ENCODE assay signal across 8 cellular contexts in genomic region chr2:174779361-174779928, GRCh38. TPM values are rescaled to one million over a fixed set of nuclear protein-coding genes. Genes with fewer than 3 reads are reported as not detected.
DNase-seq lines count a peak whose midpoint lies in the region; ATAC-seq lines count a peak whose summit lies in the region.

No MANE protein-coding gene starts in this region.

- peak overlapping the region in 7 of 8 donors; percentile 29 to 84 (median 74) for H3K4me3 Mint-ChIP-seq in CD4-positive, alpha-beta memory T cell
- H3K4me3 Mint-ChIP-seq in activated T-helper 17 cell treated with anti-CD3 and anti-CD28 coated beads, Interleukin-2, amount 50 U/mL, for 72 hours = peak overlapping the region; percentile 66
- peak overlapping the region in 1 of 5 donors; percentile 40 for H3K4me3 Mint-ChIP-seq in immature natural killer cell

- H3K36me3 Mint-ChIP-seq in CD4-positive, alpha-beta memory T cell = no peaks in the 10 kb centered on the region
- no peaks in the 10 kb centered on the region for H3K36me3 Mint-ChIP-seq in activated T-helper 17 cell treated with anti-CD3 and anti-CD28 coated beads, Interleukin-2, amount 50 U/mL, for 72 hours (ENCODE audit: low read depth)
- H3K36me3 Mint-ChIP-seq in immature natural killer cell = no peaks in the 10 kb centered on the region

- no peak for ATAC-seq in activated T-helper 17 cell treated with anti-CD3 and anti-CD28 coated beads, Interleukin-2, amount 50 U/mL, for 72 hours (replicated peaks)

- H3K9me3 Mint-ChIP-seq in CD4-positive, alpha-beta memory T cell = no peaks in the 10 kb centered on the region
- no peaks in the 10 kb centered on the region for H3K9me3 Mint-ChIP-seq in activated T-helper 17 cell treated with anti-CD3 and anti-CD28 coated beads, Interleukin-2, amount 50 U/mL, for 72 hours
- H3K9me3 Mint-ChIP-seq in immature natural killer cell = no peaks in the 10 kb centered on the region

- CTCF ChIA-PET in CD4-positive, alpha-beta memory T cell (lab: Charles Lee; ENCODE audit: partially characterized antibody) = interaction anchor here (0.9 kb wide), 1 partner anchor 8 kb away, joined by 3 read pairs; no protein-coding TSS in a partner anchor

- H3K4me1 ChIP-seq in CD4-positive, alpha-beta memory T cell (ENCODE audit: insufficient read depth, low read length) = peaks cover 50% of the 10 kb centered on the region

- peak in 2 of 5 donors; percentile 18 to 21 for DNase-seq in CD4-positive, alpha-beta memory T cell
- peak; percentile 78 for DNase-seq in HT1080 (ENCODE audit: low read depth)
- no peak for DNase-seq in immature natural killer cell
- no peak for DNase-seq in ureter (ENCODE audit: low spot score)
- no peak for DNase-seq in stimulated activated CD4-positive, alpha-beta T cell treated with anti-CD3 and anti-CD28 coated beads, Interleukin-2, amount 100 ng/mL, for 48 hours
- DNase-seq in C1 segment of cervical spinal cord (lab: John Stamatoyannopoulos, UW) = no peak
- no peak for DNase-seq in hepatic stellate cell (ENCODE audit: low spot score)

- intact Hi-C loops in CD4-positive, alpha-beta memory T cell (cut with micrococcal nuclease) = loop anchor here (10.0 kb wide), 1 partner anchor 385 kb away; the partner anchor contains the start of gene ATF2

- no peaks in the 10 kb centered on the region for H3K27me3 ChIP-seq in CD4-positive, alpha-beta memory T cell (ENCODE audit: insufficient read depth, low read length)

- H3K27me3 Mint-ChIP-seq in CD4-positive, alpha-beta memory T cell = no peaks in the 10 kb centered on the region
- H3K27me3 Mint-ChIP-seq in activated T-helper 17 cell treated with anti-CD3 and anti-CD28 coated beads, Interleukin-2, amount 50 U/mL, for 72 hours = no peaks in the 10 kb centered on the region
- peaks cover 6 to 10% (median 9%) of the 10 kb centered on the region in 3 donors for H3K27me3 Mint-ChIP-seq in immature natural killer cell (ENCODE audit: low read depth in 3 of 3)

- H3K27ac ChIP-seq in CD4-positive, alpha-beta memory T cell (ENCODE audit: low read depth, low read length) = peak overlapping the region; percentile 57

- POLR2A ChIA-PET in CD4-positive, alpha-beta memory T cell (lab: Charles Lee; ENCODE audit: partially characterized antibody) = no interaction called here

- H3K36me3 ChIP-seq in CD4-positive, alpha-beta memory T cell (ENCODE audit: insufficient read depth, low read length) = no peaks in the 10 kb centered on the region

- H3K4me1 Mint-ChIP-seq in CD4-positive, alpha-beta memory T cell = peaks cover 35 to 60% (median 47%) of the 10 kb centered on the region in 4 donors
- H3K4me1 Mint-ChIP-seq in activated T-helper 17 cell treated with anti-CD3 and anti-CD28 coated beads, Interleukin-2, amount 50 U/mL, for 72 hours = peaks cover 28% of the 10 kb centered on the region
- peaks cover 18 to 24% of the 10 kb centered on the region in 2 donors for H3K4me1 Mint-ChIP-seq in immature natural killer cell

- H3K9me3 ChIP-seq in CD4-positive, alpha-beta memory T cell (ENCODE audit: control insufficient read depth in 1 of 2, low read length in 2 of 2) = no peaks in the 10 kb centered on the region

- peak overlapping the region; percentile 91 to 99 (median 98) for H3K27ac Mint-ChIP-seq in CD4-positive, alpha-beta memory T cell
- peak overlapping the region; percentile 93 for H3K27ac Mint-ChIP-seq in activated T-helper 17 cell treated with anti-CD3 and anti-CD28 coated beads, Interleukin-2, amount 50 U/mL, for 72 hours
- peak overlapping the region in 5 of 6 donors; percentile 10 to 96 (median 86) for H3K27ac Mint-ChIP-seq in immature natural killer cell

- H3K4me3 ChIP-seq in CD4-positive, alpha-beta memory T cell (ENCODE audit: low read length in 2 of 2) = no peak overlapping the region

RNA-seq across cellular contexts. Expression of gene CHRNA1, which starts 15.2 kb away (rescaled TPM):
- total RNA-seq in CD4-positive, alpha-beta memory T cell = not detected
- 1 to 10 TPM in 1 of 2 donors, under 1 TPM in 1; 0.26 to 1.8 TPM for polyA plus RNA-seq in CD4-positive, alpha-beta memory T cell
- 0.10 and 0.66 TPM in 2 replicates for total RNA-seq in HT1080 (2014; rRNA removed; shearing (Covaris generic))
- polyA plus RNA-seq in HT1080 (2015; cell fraction: cytosol; rRNA removed) = not detected in 2 replicates
- not detected in 2 replicates for polyA plus RNA-seq in HT1080 (2015; cell fraction: nucleus; rRNA removed)
- total RNA-seq in activated T-helper 17 cell treated with anti-CD3 and anti-CD28 coated beads, Interleukin-2, amount 50 U/mL, for 72 hours = under 1 TPM in 1 of 2 donors, not detected in 1; 0.13 TPM
- polyA plus RNA-seq in immature natural killer cell = not detected
- total RNA-seq in ureter = 0.34 TPM
